ENCODE assay signal across 9 cellular contexts in the genomic region with DNA sequence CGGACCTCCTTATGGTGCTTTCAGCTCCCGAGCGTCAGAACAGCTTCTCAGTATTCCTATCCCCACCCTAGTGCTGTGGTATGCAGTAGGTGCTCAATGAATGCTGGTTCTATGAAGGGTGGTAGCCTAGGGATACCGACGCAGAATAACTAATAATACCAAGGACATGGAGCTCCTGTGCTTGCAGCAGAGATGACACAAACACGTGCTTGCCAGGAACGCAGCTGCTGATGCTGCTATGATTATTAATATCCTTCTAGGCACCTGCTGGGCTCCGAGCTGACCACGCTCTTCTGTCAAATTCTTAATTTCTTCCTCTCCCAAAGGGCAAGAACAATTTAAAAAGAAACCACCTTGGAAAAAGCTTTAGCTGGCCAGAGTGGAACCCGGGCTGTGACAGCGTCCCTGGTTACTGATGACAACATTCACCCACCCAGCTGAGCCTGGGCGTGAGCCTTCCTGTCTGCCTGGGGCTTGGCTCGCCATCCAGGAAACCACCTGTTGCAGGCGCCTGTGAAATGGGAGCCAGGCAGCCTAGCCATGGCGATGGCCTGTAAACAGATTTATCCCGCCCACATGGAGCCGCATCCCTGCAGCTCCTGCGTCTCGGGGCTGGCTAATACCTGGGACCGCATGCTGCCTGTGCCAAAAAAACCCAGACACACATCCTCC. TPM values are rescaled to one million over a fixed set of nuclear protein-coding genes. Genes with fewer than 3 reads are reported as not detected.
DNase-seq lines count a peak whose midpoint lies in the region; ATAC-seq and TF ChIP-seq lines count a peak whose summit lies in the region.
"Had no signal": no experiment of that assay in that cellular context is flagged by ENCODE, and none has a peak within 500 bp of the region (broad histone marks: within the 10 kb centered on the region; RNA-seq: fewer than 3 reads in every experiment).

No MANE protein-coding gene starts in this region.

- DNase-seq in CD1c-positive myeloid dendritic cell (ENCODE audit: extremely low spot score) (peak; percentile 15), NCI-H1092 (lab: John Stamatoyannopoulos, UW) (peak; percentile 74), WTC11 (ENCODE audit: low spot score) (peak; percentile 42), lung (ENCODE audit: low spot score) (peak; percentile 41), testis (no peak)

- CTCF ChIA-PET in WTC11 (lab: Charles Lee) = interaction anchor here (0.7 to 2.5 kb wide), 5 partner anchors 57 to 152 kb away, joined by 3 to 10 read pairs (median 4); no protein-coding TSS in a partner anchor

- POLR2A ChIA-PET in WTC11 (lab: Charles Lee) = no interaction called here

- intact Hi-C loops in testis (cut with DNase I; ENCODE audit: low total_unique reads) = no loop called here

- H3K27ac Mint-ChIP-seq in WTC11 = no peak overlapping the region; the same call in 1 of the 2 replicates

- TF ChIP-seq CTCF in WTC11 (IDR thresholded peaks at IDR 0.05) = no peak
- no peak for TF ChIP-seq CTCF in lung (IDR thresholded peaks at IDR 0.05; ENCODE audit: control extremely low read depth, extremely low read depth)
- TF ChIP-seq CTCF in testis (IDR thresholded peaks at IDR 0.05) = no peak

- H3K4me1 ChIP-seq in lung (ENCODE audit: control insufficient read depth in 2 of 2, insufficient read depth in 2 of 2, low read length in 2 of 2) = peaks cover 0 to 9% of the 10 kb centered on the region in 2 donors
- H3K4me1 ChIP-seq in testis = peaks cover 16% of the 10 kb centered on the region

- H3K36me3 Mint-ChIP-seq in WTC11 = peaks cover 8% of the 10 kb centered on the region

- H3K27me3 Mint-ChIP-seq in WTC11 (ENCODE audit: low read depth) = no peaks in the 10 kb centered on the region

- peaks cover 44% of the 10 kb centered on the region for H3K4me1 Mint-ChIP-seq in WTC11

- ATAC-seq in WTC11 (peak; percentile 75), lung (ENCODE audit: insufficient read depth, low FRiP score) (no peak), GM18858 (IDR thresholded peaks at IDR 0.05; ENCODE audit: unreplicated experiment) (no peak), HG03378 (IDR thresholded peaks at IDR 0.05; ENCODE audit: unreplicated experiment) (no peak), HG03460 (IDR thresholded peaks at IDR 0.05; ENCODE audit: unreplicated experiment) (no peak)

- H3K27me3 ChIP-seq in lung (ENCODE audit: control insufficient read depth, insufficient read depth) = no peaks in the 10 kb centered on the region
- no peaks in the 10 kb centered on the region for H3K27me3 ChIP-seq in testis

- peaks cover 0 to 2% of the 10 kb centered on the region in 2 donors for H3K36me3 ChIP-seq in lung (ENCODE audit: control insufficient read depth in 2 of 2, insufficient read depth in 2 of 2, low read length in 2 of 2)
- no peaks in the 10 kb centered on the region for H3K36me3 ChIP-seq in testis (ENCODE audit: low read depth, missing control alignments)

- H3K27ac ChIP-seq in lung (ENCODE audit: low read depth in 1 of 2, low read length in 1 of 2) (peak overlapping the region; percentile 39 to 65), testis (no peak overlapping the region)

- TF ChIP-seq POLR2A in testis (IDR thresholded peaks at IDR 0.05) = no peak

- H3K9me3 ChIP-seq in lung (ENCODE audit: control insufficient read depth in 2 of 2, insufficient read depth in 1 of 2, low read length in 1 of 2) (peaks cover 0 to 5% of the 10 kb centered on the region in 2 donors), testis (no peaks in the 10 kb centered on the region)

- H3K9me3 Mint-ChIP-seq in WTC11 = peaks cover 14% of the 10 kb centered on the region

- H3K4me3 Mint-ChIP-seq in WTC11 = no peak overlapping the region

- WGBS in lung, 2 donors = 44 to 55% methylated on average over 20 of the region's 20 CpGs
- 61% methylated on average over 20 of the region's 20 CpGs for WGBS in testis, 2 donors

- H3K4me3 ChIP-seq in lung = no peak overlapping the region
- no peak overlapping the region for H3K4me3 ChIP-seq in testis
- H3K4me3 ChIP-seq: skin epidermis had no signal

TF ChIP-seq in WTC11, 78 proteins besides CTCF, POLR2A, EP300 and RAD21:
- TF ChIP-seq TCF7 (CRISPR knock-in tag; IDR thresholded peaks at IDR 0.05; ENCODE audit: low read depth) (no peak), CBFB (CRISPR knock-in tag; IDR thresholded peaks at IDR 0.05; ENCODE audit: low read depth) (no peak)

RNA-seq across cellular contexts. Expression of a gene that starts 28.8 kb away (rescaled TPM):
- total RNA-seq in WTC11 (2021) (10.4 to 12.2 TPM (median 10.8 TPM) in 3 replicates), lung (10 to 100 TPM; 16.2 to 33.5 TPM), testis (10 to 100 TPM; 35.9 to 68.0 TPM)
- polyA plus RNA-seq in lung (1 to 10 TPM; 4.5 to 7.2 TPM), testis (ENCODE audit: insufficient read depth, low read depth, low replicate concordance) (134 TPM)

Comparison
In these comparisons a context has a peak if more than half of its experiments do, and no peak if none do; other contexts are left out.
1. H3K27ac ChIP-seq: peak in lung (2 of 2); none in testis (0 of 2).